In genomic region chr6:64516393-64516792, GRCh38 we compare ENCODE assay signal across 24 cellular contexts.
"Had no signal": no experiment of that assay in that cellular context is flagged by ENCODE, and none has a peak within 500 bp of the region (broad histone marks: within the 10 kb centered on the region; RNA-seq: fewer than 3 reads in every experiment).

No MANE protein-coding gene starts in this region.

- H3K4me3 ChIP-seq: coronary artery, dorsolateral prefrontal cortex, esophagus squamous epithelium, gastrocnemius medialis, heart right ventricle, left lung, lower lobe of right lung had no signal

- FAIRE-seq: endothelial cell of umbilical vein, islet of Langerhans, keratinocyte had no signal

- H3K36me3 ChIP-seq: esophagus squamous epithelium, gastrocnemius medialis, heart right ventricle, left lung, lower lobe of right lung had no signal

- H3K27me3 ChIP-seq: dorsolateral prefrontal cortex, esophagus squamous epithelium, gastrocnemius medialis, heart right ventricle, left lung had no signal

- DNase-seq: dermis blood vessel endothelial cell; dorsolateral prefrontal cortex; effector CD4-positive, alpha-beta T cell; effector memory CD4-positive, alpha-beta T cell; erythroblast; esophagus squamous epithelium; foreskin fibroblast; foreskin melanocyte; gastrocnemius medialis; glutamatergic neuron; head of caudate nucleus; heart right ventricle; hippocampal formation; left cardiac atrium; left lung; left ventricle myocardium superior; lower lobe of right lung; mesendoderm; midbrain; naive thymus-derived CD4-positive, alpha-beta T cell had no signal
